In the genomic region with DNA sequence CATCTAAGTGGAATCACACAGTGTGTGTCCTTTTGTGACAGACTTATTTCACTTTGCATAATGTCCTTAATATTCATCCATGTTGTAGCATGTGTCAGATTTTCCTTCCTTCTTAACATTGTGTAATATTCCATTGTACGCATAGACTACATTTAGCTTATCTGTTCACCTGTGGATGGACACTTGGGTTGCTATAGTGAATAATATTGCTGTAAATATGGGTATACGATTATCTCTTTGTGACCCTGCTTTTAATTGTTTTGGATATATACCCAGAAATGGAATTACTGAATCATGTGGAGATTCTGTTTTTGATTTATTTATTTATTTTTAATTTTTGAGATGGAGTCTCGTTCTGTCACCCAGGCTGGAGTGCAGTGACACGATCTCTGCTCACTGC, we compare ENCODE assay signal across 1 cellular context.
TF ChIP-seq lines count a peak whose summit lies in the region.

No MANE protein-coding gene starts in this region.

TF ChIP-seq in HCT116, 20 proteins besides CTCF, POLR2A, EP300 and RAD21:
- TF ChIP-seq CBX3 (IDR thresholded peaks at IDR 0.05; ENCODE audit: low read depth) (no peak), CEBPB (IDR thresholded peaks at IDR 0.05; ENCODE audit: low read depth) (no peak), FOSL1 (IDR thresholded peaks at IDR 0.05; ENCODE audit: low read depth) (no peak), EZH2phosphoT487 (IDR thresholded peaks at IDR 0.05; ENCODE audit: borderline replicate concordance) (no peak)
- TF ChIP-seq, protein P1, sequence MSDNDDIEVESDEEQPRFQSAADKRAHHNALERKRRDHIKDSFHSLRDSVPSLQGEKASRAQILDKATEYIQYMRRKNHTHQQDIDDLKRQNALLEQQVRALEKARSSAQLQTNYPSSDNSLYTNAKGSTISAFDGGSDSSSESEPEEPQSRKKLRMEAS (IDR thresholded peaks at IDR 0.05) = no peak
